ENCODE assay signal across 18 cellular contexts in genomic region chr17:66514227-66514806, GRCh38.
DNase-seq lines count a peak whose midpoint lies in the region; ATAC-seq and TF ChIP-seq lines count a peak whose summit lies in the region.
"Had no signal": no experiment of that assay in that cellular context is flagged by ENCODE, and none has a peak within 500 bp of the region (broad histone marks: within the 10 kb centered on the region; RNA-seq: fewer than 3 reads in every experiment).

No MANE protein-coding gene starts in this region.

- WGBS in gastroesophageal sphincter (ENCODE audit: low coverage in 1 of 2), 2 donors = 90 to 100% methylated on average over 2 to 11 of the region's 11 CpGs

- no peak overlapping the region for H3K4me3 ChIP-seq in gastroesophageal sphincter
- H3K4me3 ChIP-seq: adrenal gland, heart left ventricle, sigmoid colon had no signal

- H3K4me1 ChIP-seq in gastroesophageal sphincter = peaks cover 0 to 30% (median 3%) of the 10 kb centered on the region in 3 donors

- no peaks in the 10 kb centered on the region for H3K36me3 ChIP-seq in gastroesophageal sphincter
- H3K36me3 ChIP-seq: adrenal gland, heart left ventricle, neutrophil, sigmoid colon had no signal

- H3K4me1 Mint-ChIP-seq in activated CD4-positive, alpha-beta memory T cell treated with anti-CD3 and anti-CD28 coated beads for 36 hours (ENCODE audit: low read depth) = peaks cover 86% of the 10 kb centered on the region
- peaks cover 84% of the 10 kb centered on the region for H3K4me1 Mint-ChIP-seq in activated CD4-positive, alpha-beta memory T cell treated with anti-CD3 and anti-CD28 coated beads, Interleukin-2, amount 10 ng/mL, durations not matched to agents 7 days and 5 days
- H3K4me1 Mint-ChIP-seq in HFFc6 (ENCODE audit: low read depth) = peaks cover 44% of the 10 kb centered on the region
- H3K4me1 Mint-ChIP-seq in activated naive CD8-positive, alpha-beta T cell treated with anti-CD3 and anti-CD28 coated beads, Interleukin-2, amount 50 U/mL, for 24 hours = peaks cover 79% of the 10 kb centered on the region

- H3K9me3 Mint-ChIP-seq in activated CD4-positive, alpha-beta memory T cell treated with anti-CD3 and anti-CD28 coated beads for 36 hours = no peaks in the 10 kb centered on the region
- H3K9me3 Mint-ChIP-seq in activated CD4-positive, alpha-beta memory T cell treated with anti-CD3 and anti-CD28 coated beads, Interleukin-2, amount 10 ng/mL, durations not matched to agents 7 days and 5 days = no peaks in the 10 kb centered on the region
- H3K9me3 Mint-ChIP-seq in HFFc6 = no peaks in the 10 kb centered on the region
- no peaks in the 10 kb centered on the region for H3K9me3 Mint-ChIP-seq in activated naive CD8-positive, alpha-beta T cell treated with anti-CD3 and anti-CD28 coated beads, Interleukin-2, amount 50 U/mL, for 24 hours

- TF ChIP-seq POLR2A in gastroesophageal sphincter (IDR thresholded peaks at IDR 0.05) = no peak

- no peaks in the 10 kb centered on the region for H3K27me3 ChIP-seq in gastroesophageal sphincter
- H3K27me3 ChIP-seq: adrenal gland, heart left ventricle, neutrophil, sigmoid colon had no signal

- CTCF ChIA-PET in activated CD4-positive, alpha-beta memory T cell treated with anti-CD3 and anti-CD28 coated beads for 36 hours (lab: Charles Lee) = no interaction called here
- CTCF ChIA-PET in activated CD4-positive, alpha-beta memory T cell treated with anti-CD3 and anti-CD28 coated beads, Interleukin-2, amount 10 ng/mL, durations not matched to agents 7 days and 5 days (lab: Charles Lee) = no interaction called here

- no peaks in the 10 kb centered on the region for H3K9me3 ChIP-seq in gastroesophageal sphincter
- H3K9me3 ChIP-seq: adrenal gland, heart left ventricle, neutrophil, sigmoid colon had no signal

- H3K27ac ChIP-seq in gastroesophageal sphincter (no peak overlapping the region), caudate nucleus (ENCODE audit: low read depth, low read length) (no peak overlapping the region)
- H3K27ac ChIP-seq: adrenal gland, heart left ventricle, neutrophil, sigmoid colon had no signal

- TF ChIP-seq CTCF in HFFc6 (IDR thresholded peaks at IDR 0.05) (no peak), gastroesophageal sphincter (IDR thresholded peaks at IDR 0.05) (no peak)

- peak overlapping the region; percentile 51 for H3K27ac Mint-ChIP-seq in activated CD4-positive, alpha-beta memory T cell treated with anti-CD3 and anti-CD28 coated beads for 36 hours
- no peak overlapping the region for H3K27ac Mint-ChIP-seq in activated CD4-positive, alpha-beta memory T cell treated with anti-CD3 and anti-CD28 coated beads, Interleukin-2, amount 10 ng/mL, durations not matched to agents 7 days and 5 days
- H3K27ac Mint-ChIP-seq in HFFc6 = peak overlapping the region; percentile 40; the same call in 1 of the 2 replicates
- H3K27ac Mint-ChIP-seq in activated naive CD8-positive, alpha-beta T cell treated with anti-CD3 and anti-CD28 coated beads, Interleukin-2, amount 50 U/mL, for 24 hours = peak overlapping the region; percentile 39

- POLR2A ChIA-PET in activated CD4-positive, alpha-beta memory T cell treated with anti-CD3 and anti-CD28 coated beads for 36 hours (lab: Charles Lee) = interaction anchor here (1.2 kb wide), 1 partner anchor 11 kb away, joined by 3 read pairs; no protein-coding TSS in a partner anchor
- POLR2A ChIA-PET in activated CD4-positive, alpha-beta memory T cell treated with anti-CD3 and anti-CD28 coated beads, Interleukin-2, amount 10 ng/mL, durations not matched to agents 7 days and 5 days (lab: Charles Lee) = no interaction called here

- H3K36me3 Mint-ChIP-seq in activated CD4-positive, alpha-beta memory T cell treated with anti-CD3 and anti-CD28 coated beads for 36 hours = peaks cover 19% of the 10 kb centered on the region
- H3K36me3 Mint-ChIP-seq in activated CD4-positive, alpha-beta memory T cell treated with anti-CD3 and anti-CD28 coated beads, Interleukin-2, amount 10 ng/mL, durations not matched to agents 7 days and 5 days (ENCODE audit: low read depth) = peaks cover 48% of the 10 kb centered on the region
- peaks cover 21% of the 10 kb centered on the region for H3K36me3 Mint-ChIP-seq in HFFc6 (ENCODE audit: low read depth)
- peaks cover 42% of the 10 kb centered on the region for H3K36me3 Mint-ChIP-seq in activated naive CD8-positive, alpha-beta T cell treated with anti-CD3 and anti-CD28 coated beads, Interleukin-2, amount 50 U/mL, for 24 hours (ENCODE audit: low read depth)

- peak; percentile 60 for DNase-seq in activated CD4-positive, alpha-beta memory T cell treated with anti-CD3 and anti-CD28 coated beads for 36 hours
- DNase-seq in activated CD4-positive, alpha-beta memory T cell treated with anti-CD3 and anti-CD28 coated beads, Interleukin-2, amount 10 ng/mL, durations not matched to agents 7 days and 5 days = no peak
- DNase-seq in HFFc6 (no peak), caudate nucleus (lab: John Stamatoyannopoulos, UW) (no peak)
- no peak for DNase-seq in activated naive CD8-positive, alpha-beta T cell treated with anti-CD3 and anti-CD28 coated beads, Interleukin-2, amount 50 U/mL, for 24 hours
- peak; percentile 65 for DNase-seq in stimulated activated CD4-positive, alpha-beta T cell treated with anti-CD3 and anti-CD28 coated beads, Interleukin-1b, Interleukin-23, amount 100 ng/mL, for 48 hours
- DNase-seq: ACHN, adrenal gland, GDM1, heart left ventricle, midbrain, NCI-H1092, Right ventricle myocardium superior, sigmoid colon, T-helper 9 cell had no signal

- intact Hi-C loops in activated CD4-positive, alpha-beta memory T cell treated with anti-CD3 and anti-CD28 coated beads for 36 hours (cut with micrococcal nuclease) = loop anchor here (1.0 to 5.0 kb wide), 6 partner anchors 8 to 257 kb away; no protein-coding TSS in a partner anchor

- ATAC-seq in activated naive CD8-positive, alpha-beta T cell treated with anti-CD3 and anti-CD28 coated beads, Interleukin-2, amount 50 U/mL, for 24 hours = peak; percentile 70
- ATAC-seq in GM18858 (IDR thresholded peaks at IDR 0.05; ENCODE audit: unreplicated experiment) (no peak), gastroesophageal sphincter (no peak)
- ATAC-seq: heart left ventricle had no signal

- TF ChIP-seq EP300 in gastroesophageal sphincter (IDR thresholded peaks at IDR 0.05) = no peak

- no peak overlapping the region for H3K4me3 Mint-ChIP-seq in activated CD4-positive, alpha-beta memory T cell treated with anti-CD3 and anti-CD28 coated beads for 36 hours
- no peak overlapping the region for H3K4me3 Mint-ChIP-seq in activated CD4-positive, alpha-beta memory T cell treated with anti-CD3 and anti-CD28 coated beads, Interleukin-2, amount 10 ng/mL, durations not matched to agents 7 days and 5 days
- no peak overlapping the region for H3K4me3 Mint-ChIP-seq in HFFc6
- no peak overlapping the region for H3K4me3 Mint-ChIP-seq in activated naive CD8-positive, alpha-beta T cell treated with anti-CD3 and anti-CD28 coated beads, Interleukin-2, amount 50 U/mL, for 24 hours

- H3K27me3 Mint-ChIP-seq in activated CD4-positive, alpha-beta memory T cell treated with anti-CD3 and anti-CD28 coated beads for 36 hours = no peaks in the 10 kb centered on the region
- no peaks in the 10 kb centered on the region for H3K27me3 Mint-ChIP-seq in activated CD4-positive, alpha-beta memory T cell treated with anti-CD3 and anti-CD28 coated beads, Interleukin-2, amount 10 ng/mL, durations not matched to agents 7 days and 5 days
- H3K27me3 Mint-ChIP-seq in HFFc6 (ENCODE audit: insufficient read depth) = peaks cover 5% of the 10 kb centered on the region; the same call in 1 of the 2 replicates
- no peaks in the 10 kb centered on the region for H3K27me3 Mint-ChIP-seq in activated naive CD8-positive, alpha-beta T cell treated with anti-CD3 and anti-CD28 coated beads, Interleukin-2, amount 50 U/mL, for 24 hours

Comparison
In these comparisons a context has a peak if more than half of its experiments do, and no peak if none do; other contexts are left out.
1. DNase-seq: peak in activated CD4-positive, alpha-beta memory T cell treated with anti-CD3 and anti-CD28 coated beads for 36 hours (single experiment) and stimulated activated CD4-positive, alpha-beta T cell treated with anti-CD3 and anti-CD28 coated beads, Interleukin-1b, Interleukin-23, amount 100 ng/mL, for 48 hours (single experiment); none in activated CD4-positive, alpha-beta memory T cell treated with anti-CD3 and anti-CD28 coated beads, Interleukin-2, amount 10 ng/mL, durations not matched to agents 7 days and 5 days (single experiment), HFFc6 (single experiment), activated naive CD8-positive, alpha-beta T cell treated with anti-CD3 and anti-CD28 coated beads, Interleukin-2, amount 50 U/mL, for 24 hours (single experiment) and caudate nucleus (0 of 61).